Comparison of ENCODE assay signal across 1 cellular context in the genomic region with DNA sequence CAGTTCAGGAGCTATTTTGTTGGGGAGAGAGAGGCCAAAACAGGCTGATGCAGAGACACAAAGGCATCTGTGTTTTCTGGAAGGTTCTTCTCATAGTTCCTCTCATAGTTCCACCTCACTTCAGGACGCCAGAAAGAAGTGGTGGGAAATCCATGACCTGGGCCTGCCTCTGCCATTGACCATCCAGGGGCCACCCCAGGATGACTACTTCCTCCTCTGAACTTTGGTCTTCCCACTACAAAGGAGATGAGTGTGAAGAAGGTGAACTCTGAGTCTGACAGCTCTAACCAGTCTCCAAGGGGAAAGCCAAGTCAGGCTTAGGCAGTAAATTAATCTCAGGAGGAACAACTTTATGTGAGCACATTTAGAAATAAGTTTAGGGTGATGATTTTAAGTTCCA.
TF ChIP-seq lines count a peak whose summit lies in the region.

No MANE protein-coding gene starts in this region.

TF ChIP-seq in HepG2, 621 proteins besides CTCF, POLR2A, EP300 and RAD21 (continued from another document and continues in another):
- TF ChIP-seq, protein P1, sequence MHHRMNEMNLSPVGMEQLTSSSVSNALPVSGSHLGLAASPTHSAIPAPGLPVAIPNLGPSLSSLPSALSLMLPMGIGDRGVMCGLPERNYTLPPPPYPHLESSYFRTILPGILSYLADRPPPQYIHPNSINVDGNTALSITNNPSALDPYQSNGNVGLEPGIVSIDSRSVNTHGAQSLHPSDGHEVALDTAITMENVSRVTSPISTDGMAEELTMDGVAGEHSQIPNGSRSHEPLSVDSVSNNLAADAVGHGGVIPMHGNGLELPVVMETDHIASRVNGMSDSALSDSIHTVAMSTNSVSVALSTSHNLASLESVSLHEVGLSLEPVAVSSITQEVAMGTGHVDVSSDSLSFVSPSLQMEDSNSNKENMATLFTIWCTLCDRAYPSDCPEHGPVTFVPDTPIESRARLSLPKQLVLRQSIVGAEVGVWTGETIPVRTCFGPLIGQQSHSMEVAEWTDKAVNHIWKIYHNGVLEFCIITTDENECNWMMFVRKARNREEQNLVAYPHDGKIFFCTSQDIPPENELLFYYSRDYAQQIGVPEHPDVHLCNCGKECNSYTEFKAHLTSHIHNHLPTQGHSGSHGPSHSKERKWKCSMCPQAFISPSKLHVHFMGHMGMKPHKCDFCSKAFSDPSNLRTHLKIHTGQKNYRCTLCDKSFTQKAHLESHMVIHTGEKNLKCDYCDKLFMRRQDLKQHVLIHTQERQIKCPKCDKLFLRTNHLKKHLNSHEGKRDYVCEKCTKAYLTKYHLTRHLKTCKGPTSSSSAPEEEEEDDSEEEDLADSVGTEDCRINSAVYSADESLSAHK (CRISPR knock-in tag; IDR thresholded peaks at IDR 0.05; ENCODE audit: borderline replicate concordance), result no peak
- TF ChIP-seq, protein P2, sequence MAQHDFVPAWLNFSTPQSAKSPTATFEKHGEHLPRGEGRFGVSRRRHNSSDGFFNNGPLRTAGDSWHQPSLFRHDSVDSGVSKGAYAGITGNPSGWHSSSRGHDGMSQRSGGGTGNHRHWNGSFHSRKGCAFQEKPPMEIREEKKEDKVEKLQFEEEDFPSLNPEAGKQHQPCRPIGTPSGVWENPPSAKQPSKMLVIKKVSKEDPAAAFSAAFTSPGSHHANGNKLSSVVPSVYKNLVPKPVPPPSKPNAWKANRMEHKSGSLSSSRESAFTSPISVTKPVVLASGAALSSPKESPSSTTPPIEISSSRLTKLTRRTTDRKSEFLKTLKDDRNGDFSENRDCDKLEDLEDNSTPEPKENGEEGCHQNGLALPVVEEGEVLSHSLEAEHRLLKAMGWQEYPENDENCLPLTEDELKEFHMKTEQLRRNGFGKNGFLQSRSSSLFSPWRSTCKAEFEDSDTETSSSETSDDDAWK (CRISPR knock-in tag; IDR thresholded peaks at IDR 0.05), result no peak
- TF ChIP-seq TMF1 (CRISPR knock-in tag; IDR thresholded peaks at IDR 0.05; ENCODE audit: low read depth) (no peak), ZNF20 (CRISPR knock-in tag; IDR thresholded peaks at IDR 0.05) (no peak), NR0B2 (CRISPR knock-in tag; IDR thresholded peaks at IDR 0.05) (no peak), MAX (IDR thresholded peaks at IDR 0.05) (peak; percentile 51), ZSCAN9 (CRISPR knock-in tag; IDR thresholded peaks at IDR 0.05; ENCODE audit: borderline replicate concordance) (no peak), KLF15 (CRISPR knock-in tag; IDR thresholded peaks at IDR 0.05; ENCODE audit: borderline replicate concordance) (no peak), ZSCAN29 (CRISPR knock-in tag; conservative IDR thresholded peaks at IDR 0.05) (no peak), ZNF121 (CRISPR knock-in tag; IDR thresholded peaks at IDR 0.05) (no peak), SOX13 (IDR thresholded peaks at IDR 0.05) (no peak), SOX13 (CRISPR knock-in tag; conservative IDR thresholded peaks at IDR 0.05 in 1 of 2, IDR thresholded peaks at IDR 0.05 in 1 of 2) (peak in 1 of 2 experiments; percentile 44; a peak in 1 of 4 replicates), MAFF (IDR thresholded peaks at IDR 0.05; ENCODE audit: low read depth, low read length) (no peak), CREM (IDR thresholded peaks at IDR 0.05) (peak; percentile 24; the same call in 1 of the 2 replicates), CREM (CRISPR knock-in tag; IDR thresholded peaks at IDR 0.05) (no peak), CHCHD3 (CRISPR knock-in tag; IDR thresholded peaks at IDR 0.05) (no peak), TCF7L2 (IDR thresholded peaks at IDR 0.05; ENCODE audit: low read depth, low read length) (no peak), JUN (CRISPR knock-in tag; IDR thresholded peaks at IDR 0.05) (no peak), ZNF326 (CRISPR knock-in tag; IDR thresholded peaks at IDR 0.05; ENCODE audit: borderline replicate concordance) (no peak), ZNF414 (CRISPR knock-in tag; IDR thresholded peaks at IDR 0.05) (no peak), HNF4A (CRISPR knock-in tag; IDR thresholded peaks at IDR 0.05) (peak; percentile 78), DPF2 (CRISPR knock-in tag; IDR thresholded peaks at IDR 0.05; ENCODE audit: borderline replicate concordance, low read depth) (no peak), ONECUT2 (CRISPR knock-in tag; IDR thresholded peaks at IDR 0.05) (no peak), MXD4 (CRISPR knock-in tag; IDR thresholded peaks at IDR 0.05) (no peak), ZNF317 (CRISPR knock-in tag; IDR thresholded peaks at IDR 0.05) (no peak), CEBPZ (IDR thresholded peaks at IDR 0.05; ENCODE audit: low read length) (no peak), NCOA2 (CRISPR knock-in tag; IDR thresholded peaks at IDR 0.05) (no peak), TRAFD1 (CRISPR knock-in tag; IDR thresholded peaks at IDR 0.05; ENCODE audit: borderline replicate concordance) (no peak), ZNF207 (IDR thresholded peaks at IDR 0.05; ENCODE audit: borderline replicate concordance) (no peak), ZNF552 (CRISPR knock-in tag; IDR thresholded peaks at IDR 0.05; ENCODE audit: borderline replicate concordance) (no peak), THYN1 (CRISPR knock-in tag; IDR thresholded peaks at IDR 0.05; ENCODE audit: borderline replicate concordance, low read depth) (no peak), ZNF562 (CRISPR knock-in tag; IDR thresholded peaks at IDR 0.05; ENCODE audit: borderline replicate concordance) (no peak), FOXP4 (CRISPR knock-in tag; IDR thresholded peaks at IDR 0.05) (0 out of 2 replicates have a peak, but pooled peaks have one; percentile 16), KDM5B (CRISPR knock-in tag; IDR thresholded peaks at IDR 0.05; ENCODE audit: borderline replicate concordance) (no peak), RFX1 (IDR thresholded peaks at IDR 0.05) (no peak), XBP1 (CRISPR knock-in tag; IDR thresholded peaks at IDR 0.05) (no peak), KLF11 (CRISPR knock-in tag; IDR thresholded peaks at IDR 0.05) (no peak), PCBP2 (optimal IDR thresholded peaks at IDR 0.05; ENCODE audit: low read depth, low read length, poor library complexity, severe bottlenecking) (no peak), TARDBP (CRISPR knock-in tag; IDR thresholded peaks at IDR 0.05) (no peak)
- TF ChIP-seq, protein P3, sequence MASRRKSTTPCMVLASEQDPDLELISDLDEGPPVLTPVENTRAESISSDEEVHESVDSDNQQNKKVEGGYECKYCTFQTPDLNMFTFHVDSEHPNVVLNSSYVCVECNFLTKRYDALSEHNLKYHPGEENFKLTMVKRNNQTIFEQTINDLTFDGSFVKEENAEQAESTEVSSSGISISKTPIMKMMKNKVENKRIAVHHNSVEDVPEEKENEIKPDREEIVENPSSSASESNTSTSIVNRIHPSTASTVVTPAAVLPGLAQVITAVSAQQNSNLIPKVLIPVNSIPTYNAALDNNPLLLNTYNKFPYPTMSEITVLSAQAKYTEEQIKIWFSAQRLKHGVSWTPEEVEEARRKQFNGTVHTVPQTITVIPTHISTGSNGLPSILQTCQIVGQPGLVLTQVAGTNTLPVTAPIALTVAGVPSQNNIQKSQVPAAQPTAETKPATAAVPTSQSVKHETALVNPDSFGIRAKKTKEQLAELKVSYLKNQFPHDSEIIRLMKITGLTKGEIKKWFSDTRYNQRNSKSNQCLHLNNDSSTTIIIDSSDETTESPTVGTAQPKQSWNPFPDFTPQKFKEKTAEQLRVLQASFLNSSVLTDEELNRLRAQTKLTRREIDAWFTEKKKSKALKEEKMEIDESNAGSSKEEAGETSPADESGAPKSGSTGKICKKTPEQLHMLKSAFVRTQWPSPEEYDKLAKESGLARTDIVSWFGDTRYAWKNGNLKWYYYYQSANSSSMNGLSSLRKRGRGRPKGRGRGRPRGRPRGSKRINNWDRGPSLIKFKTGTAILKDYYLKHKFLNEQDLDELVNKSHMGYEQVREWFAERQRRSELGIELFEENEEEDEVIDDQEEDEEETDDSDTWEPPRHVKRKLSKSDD (CRISPR knock-in tag; IDR thresholded peaks at IDR 0.05; ENCODE audit: low read depth), result no peak
- TF ChIP-seq, protein P4, sequence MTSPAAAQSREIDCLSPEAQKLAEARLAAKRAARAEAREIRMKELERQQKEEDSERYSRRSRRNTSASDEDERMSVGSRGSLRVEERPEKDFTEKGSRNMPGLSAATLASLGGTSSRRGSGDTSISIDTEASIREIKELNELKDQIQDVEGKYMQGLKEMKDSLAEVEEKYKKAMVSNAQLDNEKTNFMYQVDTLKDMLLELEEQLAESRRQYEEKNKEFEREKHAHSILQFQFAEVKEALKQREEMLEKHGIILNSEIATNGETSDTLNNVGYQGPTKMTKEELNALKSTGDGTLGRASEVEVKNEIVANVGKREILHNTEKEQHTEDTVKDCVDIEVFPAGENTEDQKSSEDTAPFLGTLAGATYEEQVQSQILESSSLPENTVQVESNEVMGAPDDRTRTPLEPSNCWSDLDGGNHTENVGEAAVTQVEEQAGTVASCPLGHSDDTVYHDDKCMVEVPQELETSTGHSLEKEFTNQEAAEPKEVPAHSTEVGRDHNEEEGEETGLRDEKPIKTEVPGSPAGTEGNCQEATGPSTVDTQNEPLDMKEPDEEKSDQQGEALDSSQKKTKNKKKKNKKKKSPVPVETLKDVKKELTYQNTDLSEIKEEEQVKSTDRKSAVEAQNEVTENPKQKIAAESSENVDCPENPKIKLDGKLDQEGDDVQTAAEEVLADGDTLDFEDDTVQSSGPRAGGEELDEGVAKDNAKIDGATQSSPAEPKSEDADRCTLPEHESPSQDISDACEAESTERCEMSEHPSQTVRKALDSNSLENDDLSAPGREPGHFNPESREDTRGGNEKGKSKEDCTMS (CRISPR knock-in tag; conservative IDR thresholded peaks at IDR 0.05), result no peak
- TF ChIP-seq, protein P5, sequence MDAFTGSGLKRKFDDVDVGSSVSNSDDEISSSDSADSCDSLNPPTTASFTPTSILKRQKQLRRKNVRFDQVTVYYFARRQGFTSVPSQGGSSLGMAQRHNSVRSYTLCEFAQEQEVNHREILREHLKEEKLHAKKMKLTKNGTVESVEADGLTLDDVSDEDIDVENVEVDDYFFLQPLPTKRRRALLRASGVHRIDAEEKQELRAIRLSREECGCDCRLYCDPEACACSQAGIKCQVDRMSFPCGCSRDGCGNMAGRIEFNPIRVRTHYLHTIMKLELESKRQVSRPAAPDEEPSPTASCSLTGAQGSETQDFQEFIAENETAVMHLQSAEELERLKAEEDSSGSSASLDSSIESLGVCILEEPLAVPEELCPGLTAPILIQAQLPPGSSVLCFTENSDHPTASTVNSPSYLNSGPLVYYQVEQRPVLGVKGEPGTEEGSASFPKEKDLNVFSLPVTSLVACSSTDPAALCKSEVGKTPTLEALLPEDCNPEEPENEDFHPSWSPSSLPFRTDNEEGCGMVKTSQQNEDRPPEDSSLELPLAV (CRISPR knock-in tag; conservative IDR thresholded peaks at IDR 0.05; ENCODE audit: low read depth), result no peak
